In genomic region chr2:97095661-97096060, GRCh38 we compare ENCODE assay signal across 11 cellular contexts. TPM values are rescaled to one million over a fixed set of nuclear protein-coding genes. Genes with fewer than 3 reads are reported as not detected.
DNase-seq lines count a peak whose midpoint lies in the region; ATAC-seq and TF ChIP-seq lines count a peak whose summit lies in the region.
"Had no signal": no experiment of that assay in that cellular context is flagged by ENCODE, and none has a peak within 500 bp of the region (broad histone marks: within the 10 kb centered on the region; RNA-seq: fewer than 3 reads in every experiment).

No MANE protein-coding gene starts in this region.

- DNase-seq in right atrium auricular region (ENCODE audit: low spot score): no peak
- no peak for DNase-seq in Right ventricle myocardium inferior (ENCODE audit: missing footprints)
- no peak for DNase-seq in ascending aorta (ENCODE audit: low spot score in 2 of 2)
- no peak for DNase-seq in naive thymus-derived CD8-positive, alpha-beta T cell
- no peak for DNase-seq in activated CD4-positive, CD25-positive, alpha-beta regulatory T cell (lab: John Stamatoyannopoulos, UW)
- DNase-seq: activated CD4-positive, alpha-beta T cell treated with anti-CD3 and anti-CD28 coated beads, Interleukin-2, amount 50 U/mL, for 4 hours; BE2C had no signal

- H3K4me1 ChIP-seq in right atrium auricular region: peaks cover 0 to 9% of the 10 kb centered on the region in 2 donors
- peaks cover 6% of the 10 kb centered on the region in 2 donors for H3K4me1 ChIP-seq in ascending aorta
- H3K4me1 ChIP-seq: BE2C had no signal

- H3K27ac Mint-ChIP-seq in naive thymus-derived CD8-positive, alpha-beta T cell: peak overlapping the region in 9 of 10 donors; percentile 53 to 91 (median 88)

- POLR2A ChIA-PET in naive thymus-derived CD8-positive, alpha-beta T cell (lab: Charles Lee): no interaction called here

- H3K27me3 ChIP-seq in right atrium auricular region (no peaks in the 10 kb centered on the region), ascending aorta (no peaks in the 10 kb centered on the region)
- H3K27me3 ChIP-seq: BE2C, Peyer's patch had no signal

- intact Hi-C loops in Right ventricle myocardium inferior (cut with DNase I) (no loop called here), ascending aorta (cut with DNase I) (loop anchor here (10.0 kb wide), 1 partner anchor 231 kb away; no protein-coding TSS in a partner anchor)

- H3K27ac ChIP-seq in right atrium auricular region (peak overlapping the region; percentile 66 to 67), ascending aorta (peak overlapping the region; percentile 68 to 73)

- H3K9me3 ChIP-seq in right atrium auricular region (no peaks in the 10 kb centered on the region), ascending aorta (no peaks in the 10 kb centered on the region)
- H3K9me3 ChIP-seq: BE2C, Peyer's patch had no signal

- no peaks in the 10 kb centered on the region for H3K36me3 ChIP-seq in right atrium auricular region
- no peaks in the 10 kb centered on the region for H3K36me3 ChIP-seq in ascending aorta
- H3K36me3 ChIP-seq: BE2C, Peyer's patch had no signal

- peaks cover 6 to 13% (median 10%) of the 10 kb centered on the region in 4 donors for H3K4me1 Mint-ChIP-seq in naive thymus-derived CD8-positive, alpha-beta T cell

- peaks cover 3 to 14% (median 7%) of the 10 kb centered on the region in 5 donors for H3K27me3 Mint-ChIP-seq in naive thymus-derived CD8-positive, alpha-beta T cell

- TF ChIP-seq CTCF in right atrium auricular region (IDR thresholded peaks at IDR 0.05) (no peak), ascending aorta (IDR thresholded peaks at IDR 0.05) (no peak)

- H3K4me3 ChIP-seq in right atrium auricular region (peak overlapping the region in 1 of 2 donors; percentile 50), ascending aorta (peak overlapping the region; percentile 50 to 58)

- no peaks in the 10 kb centered on the region for H3K36me3 Mint-ChIP-seq in naive thymus-derived CD8-positive, alpha-beta T cell

- ATAC-seq in Right ventricle myocardium inferior: no peak
- no peak for ATAC-seq in naive thymus-derived CD8-positive, alpha-beta T cell
- no peak for ATAC-seq in GM21619 (IDR thresholded peaks at IDR 0.05; ENCODE audit: unreplicated experiment)
- ATAC-seq in GM19351 (IDR thresholded peaks at IDR 0.05; ENCODE audit: unreplicated experiment): no peak
- no peak for ATAC-seq in GM21786 (IDR thresholded peaks at IDR 0.05; ENCODE audit: unreplicated experiment)

- peak overlapping the region; percentile 70 to 83 (median 80) for H3K4me3 Mint-ChIP-seq in naive thymus-derived CD8-positive, alpha-beta T cell

- no peaks in the 10 kb centered on the region for H3K9me3 Mint-ChIP-seq in naive thymus-derived CD8-positive, alpha-beta T cell

RNA-seq across cellular contexts. Expression of gene FAHD2B, which starts 1.0 kb away (rescaled TPM):
- 10 to 100 TPM; 20.8 to 22.9 TPM for total RNA-seq in right atrium auricular region
- total RNA-seq in Right ventricle myocardium inferior: 34.2 TPM
- total RNA-seq in ascending aorta: 18.5 TPM
- 10 to 100 TPM; 13.0 to 17.9 TPM for total RNA-seq in naive thymus-derived CD8-positive, alpha-beta T cell
- polyA plus RNA-seq in naive thymus-derived CD8-positive, alpha-beta T cell: 10 to 100 TPM; 16.3 to 18.8 (median 17.0) TPM

RNA-seq across cellular contexts. Expression of gene ANKRD36, which starts 17.3 kb away (rescaled TPM):
- 1 to 10 TPM; 3.3 to 5.3 TPM for total RNA-seq in right atrium auricular region
- 5.6 TPM for total RNA-seq in Right ventricle myocardium inferior
- 20.1 TPM for total RNA-seq in ascending aorta
- 10 to 100 TPM; 47.2 to 50.3 TPM for total RNA-seq in naive thymus-derived CD8-positive, alpha-beta T cell
- 1 to 10 TPM; 5.3 to 7.6 (median 5.8) TPM for polyA plus RNA-seq in naive thymus-derived CD8-positive, alpha-beta T cell
